ENCODE assay signal across 11 cellular contexts in the genomic region with DNA sequence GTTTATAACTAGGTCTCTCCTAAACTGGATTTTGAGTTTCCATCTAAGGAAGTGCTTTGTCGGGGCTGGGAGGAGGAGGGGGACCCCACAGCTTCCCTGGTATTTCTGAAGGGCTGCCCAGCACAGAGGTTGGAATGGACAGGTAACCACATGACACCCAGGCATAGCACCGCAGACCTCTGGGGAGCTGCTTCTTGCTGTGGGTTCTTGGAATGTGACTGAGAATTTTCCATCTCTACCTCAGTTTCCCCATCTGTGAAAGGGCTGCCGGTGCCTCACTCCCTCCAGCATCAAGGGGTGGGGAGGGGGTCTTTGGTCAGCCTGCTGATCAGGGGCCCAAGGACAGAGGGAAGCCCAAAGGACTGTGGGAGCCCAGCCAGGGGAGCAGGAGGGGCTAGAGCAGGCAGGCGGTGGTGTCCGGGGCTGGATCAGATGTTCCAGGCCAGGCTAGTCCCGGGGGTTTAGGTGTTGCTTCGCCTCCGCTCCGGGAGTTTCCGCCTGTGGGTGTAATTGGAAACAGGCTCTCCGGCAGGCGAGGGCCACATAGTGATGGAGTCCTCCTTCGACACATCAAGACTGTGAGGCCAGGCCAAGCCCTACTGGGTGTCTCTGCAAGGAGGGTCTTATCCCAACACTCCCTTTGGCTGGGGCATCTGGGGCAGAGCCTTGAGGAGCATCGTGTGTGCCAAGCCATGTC. TPM values are rescaled to one million over a fixed set of nuclear protein-coding genes. Genes with fewer than 3 reads are reported as not detected.
A peak's percentile ranks its signal among the peaks of the same experiment; 100 is the strongest.
DNase-seq lines count a peak whose midpoint lies in the region; ATAC-seq and TF ChIP-seq lines count a peak whose summit lies in the region.
"Had no signal": no experiment of that assay in that cellular context is flagged by ENCODE, and none has a peak within 500 bp of the region (broad histone marks: within the 10 kb centered on the region; RNA-seq: fewer than 3 reads in every experiment).

No MANE protein-coding gene starts in this region.

- H3K27ac Mint-ChIP-seq in naive thymus-derived CD4-positive, alpha-beta T cell, result no peak overlapping the region
- H3K27ac Mint-ChIP-seq: activated T-helper 17 cell treated with anti-CD3 and anti-CD28 coated beads, Interleukin-2, amount 50 U/mL, for 72 hours had no signal

- no peak for TF ChIP-seq EP300 in transverse colon (IDR thresholded peaks at IDR 0.05; ENCODE audit: low read depth)

- H3K36me3 ChIP-seq in esophagus squamous epithelium (no peaks in the 10 kb centered on the region), transverse colon (no peaks in the 10 kb centered on the region)
- H3K36me3 ChIP-seq in naive thymus-derived CD4-positive, alpha-beta T cell (ENCODE audit: control insufficient read depth in 2 of 3, insufficient read depth in 3 of 3, low read length in 3 of 3), result no peaks in the 10 kb centered on the region

- peaks cover 0 to 4% (median 0%) of the 10 kb centered on the region in 11 donors for H3K9me3 Mint-ChIP-seq in naive thymus-derived CD4-positive, alpha-beta T cell
- H3K9me3 Mint-ChIP-seq: activated T-helper 17 cell treated with anti-CD3 and anti-CD28 coated beads, Interleukin-2, amount 50 U/mL, for 72 hours had no signal

- no peak for DNase-seq in RWPE1 (ENCODE audit: low spot score)
- DNase-seq in esophagus squamous epithelium (lab: John Stamatoyannopoulos, UW), result no peak
- peak; percentile 89 for DNase-seq in mesenteric fat pad (ENCODE audit: low spot score)
- peak; percentile 13 for DNase-seq in transverse colon
- DNase-seq in NCI-H2107 treated with DMSO at 0.1 percent for 48 hours (lab: John Stamatoyannopoulos, UW; ENCODE audit: unreplicated experiment), result no peak
- DNase-seq in naive thymus-derived CD4-positive, alpha-beta T cell, result no peak
- DNase-seq: hippocampal formation, MV-4-11, occipital lobe had no signal

- intact Hi-C loops in esophagus squamous epithelium (cut with DNase I) (no loop called here), transverse colon (cut with DNase I; ENCODE audit: low total_unique reads) (no loop called here)
- intact Hi-C loops in naive thymus-derived CD4-positive, alpha-beta T cell (cut with micrococcal nuclease), result no loop called here

- peaks cover 16 to 34% (median 22%) of the 10 kb centered on the region in 5 donors for H3K27me3 Mint-ChIP-seq in naive thymus-derived CD4-positive, alpha-beta T cell

- WGBS in esophagus squamous epithelium, 2 donors, result 73 to 77% methylated on average over 3 to 9 of the region's 14 CpGs
- 75% methylated on average over 14 of the region's 14 CpGs; no CpG with 5 or more reads in 1 of the 2 donors for WGBS in transverse colon (ENCODE audit: low coverage in 1 of 2), 2 donors

- H3K27me3 ChIP-seq in esophagus squamous epithelium, result peaks cover 0 to 13% (median 0%) of the 10 kb centered on the region in 4 donors
- peaks cover 26% of the 10 kb centered on the region for H3K27me3 ChIP-seq in transverse colon
- peaks cover 1 to 15% of the 10 kb centered on the region in 2 donors for H3K27me3 ChIP-seq in naive thymus-derived CD4-positive, alpha-beta T cell (ENCODE audit: control insufficient read depth in 2 of 2, insufficient read depth in 2 of 2, low read length in 2 of 2)

- in situ Hi-C loops in transverse colon (cut with MboI; ENCODE audit: low pct_ligation_motif_present in 1 of 4, low pct_unique_long_range_greater_than_20kb in 1 of 4, low sequenced_read_pairs in 3 of 4), result loop anchor here in 2 of 4 donors (25.0 kb wide), 1 partner anchor 357 kb away; a partner anchor contains a TSS

- TF ChIP-seq CTCF in RWPE1 (conservative IDR thresholded peaks at IDR 0.05; ENCODE audit: low read depth) (no peak), esophagus squamous epithelium (IDR thresholded peaks at IDR 0.05) (no peak), transverse colon (IDR thresholded peaks at IDR 0.05) (no peak)

- POLR2A ChIA-PET in RWPE1 (lab: Yijun Ruan, JAX; ENCODE audit: low non-redundant PET), result interaction anchor here (0.6 to 1.6 kb wide), 5 partner anchors 8 to 81 kb away, joined by 3 to 8 read pairs (median 3); no protein-coding TSS in a partner anchor
- POLR2A ChIA-PET in naive thymus-derived CD4-positive, alpha-beta T cell (lab: Charles Lee), result no interaction called here

- no peaks in the 10 kb centered on the region for H3K36me3 Mint-ChIP-seq in naive thymus-derived CD4-positive, alpha-beta T cell

- H3K4me3 ChIP-seq in esophagus squamous epithelium, result peak overlapping the region in 1 of 4 donors; percentile 34
- H3K4me3 ChIP-seq in transverse colon, result no peak overlapping the region
- no peak overlapping the region for H3K4me3 ChIP-seq in naive thymus-derived CD4-positive, alpha-beta T cell (ENCODE audit: low read length)

- no peak for TF ChIP-seq POLR2A in esophagus squamous epithelium (IDR thresholded peaks at IDR 0.05)
- no peak for TF ChIP-seq POLR2A in transverse colon (IDR thresholded peaks at IDR 0.05)

- CTCF ChIA-PET in RWPE1 (lab: Yijun Ruan, JAX), result interaction anchor here (0.6 to 15.3 kb wide), 6 partner anchors 9 to 68 kb away, joined by 3 to 761 read pairs (median 4); a partner anchor contains a TSS
- CTCF ChIA-PET in naive thymus-derived CD4-positive, alpha-beta T cell (lab: Charles Lee), result no interaction called here

- H3K4me1 Mint-ChIP-seq in naive thymus-derived CD4-positive, alpha-beta T cell, result peaks cover 5 to 14% (median 12%) of the 10 kb centered on the region in 7 donors
- H3K4me1 Mint-ChIP-seq: activated T-helper 17 cell treated with anti-CD3 and anti-CD28 coated beads, Interleukin-2, amount 50 U/mL, for 72 hours had no signal

- no peak for ATAC-seq in naive thymus-derived CD4-positive, alpha-beta T cell
- no peak for ATAC-seq in HG03432 (IDR thresholded peaks at IDR 0.05; ENCODE audit: unreplicated experiment)
- ATAC-seq: activated T-helper 17 cell treated with anti-CD3 and anti-CD28 coated beads, Interleukin-2, amount 50 U/mL, for 72 hours had no signal

- no peaks in the 10 kb centered on the region for H3K9me3 ChIP-seq in esophagus squamous epithelium
- H3K9me3 ChIP-seq in transverse colon, result no peaks in the 10 kb centered on the region
- H3K9me3 ChIP-seq in naive thymus-derived CD4-positive, alpha-beta T cell (ENCODE audit: control insufficient read depth in 2 of 3, low read length in 3 of 3), result no peaks in the 10 kb centered on the region

- peak overlapping the region in 1 of 10 donors; percentile 14 for H3K4me3 Mint-ChIP-seq in naive thymus-derived CD4-positive, alpha-beta T cell
- H3K4me3 Mint-ChIP-seq: activated T-helper 17 cell treated with anti-CD3 and anti-CD28 coated beads, Interleukin-2, amount 50 U/mL, for 72 hours had no signal

- H3K27ac ChIP-seq in RWPE1 (peak overlapping the region; percentile 90), esophagus squamous epithelium (peak overlapping the region in 3 of 4 donors; percentile 52 to 80 (median 75)), transverse colon (peak overlapping the region; percentile 66 to 85 (median 80))
- H3K27ac ChIP-seq in naive thymus-derived CD4-positive, alpha-beta T cell (ENCODE audit: low read depth, low read length), result no peak overlapping the region

- H3K4me1 ChIP-seq in esophagus squamous epithelium (peaks cover 11 to 80% (median 34%) of the 10 kb centered on the region in 3 donors), transverse colon (peaks cover 3 to 35% (median 20%) of the 10 kb centered on the region in 4 donors)
- H3K4me1 ChIP-seq in naive thymus-derived CD4-positive, alpha-beta T cell (ENCODE audit: control insufficient read depth in 2 of 2, insufficient read depth in 2 of 2, low read length in 2 of 2), result peaks cover 5% of the 10 kb centered on the region in 2 donors

RNA-seq across cellular contexts. Expression of a gene that starts 3.3 kb away (rescaled TPM):
- total RNA-seq in esophagus squamous epithelium, result 10 to 100 TPM in 3 of 4 donors, 1 to 10 TPM in 1; 9.0 to 21.7 (median 13.6) TPM
- 10.7 TPM for total RNA-seq in mesenteric fat pad
- 10 to 100 TPM in 3 of 4 donors, 1 to 10 TPM in 1; 9.4 to 59.1 (median 16.0) TPM for total RNA-seq in transverse colon
- under 1 TPM in 1 of 5 experiments, not detected in 4; 0.51 TPM for total RNA-seq in naive thymus-derived CD4-positive, alpha-beta T cell
- polyA plus RNA-seq in naive thymus-derived CD4-positive, alpha-beta T cell, result not detected
- total RNA-seq: activated T-helper 17 cell treated with anti-CD3 and anti-CD28 coated beads, Interleukin-2, amount 50 U/mL, for 72 hours had no signal

RNA-seq across cellular contexts. Expression of a gene that starts 9.1 kb away (rescaled TPM):
- total RNA-seq in esophagus squamous epithelium, result 1 to 10 TPM; 1.9 to 4.0 (median 2.7) TPM
- 0.64 TPM for total RNA-seq in mesenteric fat pad
- 10 to 100 TPM in 3 of 4 donors, 1 to 10 TPM in 1; 9.7 to 14.6 (median 12.5) TPM for total RNA-seq in transverse colon
- under 1 TPM in 3 of 5 experiments, not detected in 2; 0.21 to 0.78 (median 0.51) TPM for total RNA-seq in naive thymus-derived CD4-positive, alpha-beta T cell
- not detected for polyA plus RNA-seq in naive thymus-derived CD4-positive, alpha-beta T cell

Comparison
In these comparisons a context has a peak if more than half of its experiments do, and no peak if none do; other contexts are left out.
1. DNase-seq: peak in mesenteric fat pad (single experiment) and transverse colon (single experiment); none in RWPE1 (single experiment), esophagus squamous epithelium (single experiment), NCI-H2107 treated with DMSO at 0.1 percent for 48 hours (single experiment) and naive thymus-derived CD4-positive, alpha-beta T cell (0 of 9).